Comparison of ENCODE assay signal across 8 cellular contexts in genomic region chr12:52870361-52871290, GRCh38. TPM values are rescaled to one million over a fixed set of nuclear protein-coding genes. Genes with fewer than 3 reads are reported as not detected.
DNase-seq lines count a peak whose midpoint lies in the region; ATAC-seq and TF ChIP-seq lines count a peak whose summit lies in the region.

No MANE protein-coding gene starts in this region.

- H3K36me3 ChIP-seq in lower lobe of right lung: no peaks in the 10 kb centered on the region

- no peaks in the 10 kb centered on the region for H3K27me3 ChIP-seq in lower lobe of right lung (ENCODE audit: low read depth)

- intact Hi-C loops in lower lobe of right lung (cut with DNase I): no loop called here

- peak; percentile 42 for DNase-seq in COLO668 (lab: John Stamatoyannopoulos, UW; ENCODE audit: unreplicated experiment)
- peak; percentile 16 to 34 for DNase-seq in Kasumi-1 (lab: John Stamatoyannopoulos, UW)
- peak; percentile 44 for DNase-seq in activated CD4-positive, CD25-positive, alpha-beta regulatory T cell treated with anti-CD3 and anti-CD28 coated beads, Interleukin-2, amount 50 U/mL, for 16 hours (ENCODE audit: low read depth, low spot score)
- DNase-seq in central memory CD4-positive, alpha-beta T cell: peak; percentile 59
- peak; percentile 73 for DNase-seq in lower lobe of right lung
- DNase-seq in stimulated activated CD8-positive, alpha-beta memory T cell treated with anti-CD3 and anti-CD28 coated beads, Interleukin-15, amount 100 ng/mL, for 4 hours (ENCODE audit: low read depth in 2 of 2): peak; percentile 50 to 53
- no peak for DNase-seq in cortex of kidney (lab: John Stamatoyannopoulos, UW)

- TF ChIP-seq CTCF in lower lobe of right lung (IDR thresholded peaks at IDR 0.05): peak; percentile 74

- no peaks in the 10 kb centered on the region for H3K9me3 ChIP-seq in lower lobe of right lung

- ATAC-seq in GM19452 (IDR thresholded peaks at IDR 0.05; ENCODE audit: unreplicated experiment) (peak; percentile 68), lower lobe of right lung (peak; percentile 65 to 66)

- peaks cover 40% of the 10 kb centered on the region for H3K4me1 ChIP-seq in lower lobe of right lung

- H3K27ac ChIP-seq in lower lobe of right lung: peak overlapping the region; percentile 31

- H3K4me3 ChIP-seq in lower lobe of right lung: no peak overlapping the region

RNA-seq across cellular contexts. Expression of gene KRT78, which starts 21.8 kb away (rescaled TPM):
- total RNA-seq in lower lobe of right lung: not detected

RNA-seq across cellular contexts. Expression of gene KRT8, which starts 34.2 kb away (rescaled TPM):
- total RNA-seq in lower lobe of right lung: 139 TPM

RNA-seq across cellular contexts. Expression of gene KRT79, which starts 36.5 kb away (rescaled TPM):
- total RNA-seq in lower lobe of right lung: 3.9 TPM

RNA-seq across cellular contexts. Expression of gene KRT4, which starts 56.7 kb away (rescaled TPM):
- 6.4 TPM for total RNA-seq in lower lobe of right lung
